In genomic region chr2:120881981-120882788, GRCh38 we compare ENCODE assay signal across 23 cellular contexts.
DNase-seq lines count a peak whose midpoint lies in the region; ATAC-seq and TF ChIP-seq lines count a peak whose summit lies in the region.
"Had no signal": no experiment of that assay in that cellular context is flagged by ENCODE, and none has a peak within 500 bp of the region (broad histone marks: within the 10 kb centered on the region; RNA-seq: fewer than 3 reads in every experiment).

No MANE protein-coding gene starts in this region.

- H3K36me3 ChIP-seq in heart left ventricle, result no peaks in the 10 kb centered on the region
- no peaks in the 10 kb centered on the region for H3K36me3 ChIP-seq in osteoblast (ENCODE audit: insufficient read depth, low read length)
- no peaks in the 10 kb centered on the region for H3K36me3 ChIP-seq in upper lobe of right lung
- H3K36me3 ChIP-seq: breast epithelium, colonic mucosa, Peyer's patch, SJCRH30 had no signal

- peaks cover 44% of the 10 kb centered on the region for H4K20me1 ChIP-seq in osteoblast (ENCODE audit: insufficient read depth, low read length)

- H3K4me3 ChIP-seq in heart left ventricle (no peak overlapping the region), osteoblast (ENCODE audit: insufficient read depth, low read length) (no peak overlapping the region), upper lobe of right lung (no peak overlapping the region)
- H3K4me3 ChIP-seq: breast epithelium, colonic mucosa, Peyer's patch, SJCRH30 had no signal

- H3K4me1 ChIP-seq in heart left ventricle (peaks cover 0 to 17% (median 0%) of the 10 kb centered on the region in 12 donors), osteoblast (ENCODE audit: insufficient read depth, low read length) (peaks cover 16% of the 10 kb centered on the region), upper lobe of right lung (no peaks in the 10 kb centered on the region)
- H3K4me1 ChIP-seq: breast epithelium, colonic mucosa, parathyroid adenoma had no signal

- TF ChIP-seq CTCF in heart left ventricle (IDR thresholded peaks at IDR 0.05) (no peak), osteoblast (IDR thresholded peaks at IDR 0.05; ENCODE audit: extremely low read depth, low read depth, low read length) (no peak), upper lobe of right lung (IDR thresholded peaks at IDR 0.05) (no peak)

- no peak for TF ChIP-seq POLR2A in heart left ventricle (IDR thresholded peaks at IDR 0.05)

- intact Hi-C loops in heart left ventricle (cut with DNase I) (no loop called here), upper lobe of right lung (cut with DNase I) (no loop called here)

- no peak overlapping the region for H2AFZ ChIP-seq in osteoblast (ENCODE audit: low read length)
- H2AFZ ChIP-seq: parathyroid adenoma had no signal

- 51 to 63% (median 57%) methylated on average over 16 to 21 of the region's 21 CpGs for WGBS in heart left ventricle, 4 donors

- H3K4me2 ChIP-seq in osteoblast (ENCODE audit: insufficient read depth, low read length), result no peak overlapping the region

- peak in 3 of 5 donors; percentile 32 to 52 (median 40) for DNase-seq in heart left ventricle
- DNase-seq in osteoblast (ENCODE audit: insufficient read length, low spot score, missing footprints), result peak; percentile 51
- no peak for DNase-seq in upper lobe of right lung
- DNase-seq in SHP77 (lab: John Stamatoyannopoulos, UW), result no peak
- no peak for DNase-seq in stimulated activated naive CD4-positive, alpha-beta T cell (lab: John Stamatoyannopoulos, UW)
- DNase-seq: activated CD4-positive, alpha-beta memory T cell treated with anti-CD3 and anti-CD28 coated beads for 36 hours; activated CD8-positive, alpha-beta memory T cell treated with anti-CD3 and anti-CD28 coated beads, Interleukin-2, amount 50 U/mL, for 48 hours; activated naive CD4-positive, alpha-beta T cell treated with anti-CD3 and anti-CD28 coated beads, Interleukin-2, amount 10 ng/mL, durations not matched to agents 7 days and 5 days; colonic mucosa; DMS153; effector CD8-positive, alpha-beta T cell; natural killer cell; NCI-H1092 treated with DMSO at 0.1 percent for 48 hours; NCI-H187; NCI-H524 treated with DMSO at 0.1 percent for 48 hours; SJCRH30; T-helper 1 cell had no signal

- peaks cover 84% of the 10 kb centered on the region for H3K79me2 ChIP-seq in osteoblast (ENCODE audit: insufficient read depth, low read length)
- H3K79me2 ChIP-seq: parathyroid adenoma had no signal

- H3K27me3 ChIP-seq in heart left ventricle (no peaks in the 10 kb centered on the region), osteoblast (ENCODE audit: insufficient read depth, low read length) (no peaks in the 10 kb centered on the region), upper lobe of right lung (peaks cover 6% of the 10 kb centered on the region)
- H3K27me3 ChIP-seq: breast epithelium, colonic mucosa, Peyer's patch, SJCRH30 had no signal

- H3K27ac ChIP-seq in heart left ventricle, result no peak overlapping the region
- H3K27ac ChIP-seq in osteoblast (ENCODE audit: low read depth, low read length), result no peak overlapping the region
- H3K27ac ChIP-seq in upper lobe of right lung, result no peak overlapping the region
- H3K27ac ChIP-seq: breast epithelium, colonic mucosa, parathyroid adenoma, Peyer's patch, SJCRH30 had no signal

- ATAC-seq in SK-N-SH treated with all-trans-retinoic acid at 6 μM for 48 hours, result no peak; the same call in 2 of the 3 replicates
- peak in 3 of 4 donors; percentile 35 to 65 (median 62) for ATAC-seq in heart left ventricle
- ATAC-seq in upper lobe of right lung, result peak; percentile 7
- ATAC-seq in HG02840 (IDR thresholded peaks at IDR 0.05; ENCODE audit: low FRiP score, unreplicated experiment), result no peak
- ATAC-seq: activated CD4-positive, CD25-positive, alpha-beta regulatory T cell treated with anti-CD3 and anti-CD28 coated beads, Interleukin-2, amount 50 U/mL, for 24 hours; natural killer cell had no signal

- no peaks in the 10 kb centered on the region for H3K9me3 ChIP-seq in heart left ventricle
- no peaks in the 10 kb centered on the region for H3K9me3 ChIP-seq in osteoblast (ENCODE audit: low read depth, low read length)
- H3K9me3 ChIP-seq in upper lobe of right lung, result no peaks in the 10 kb centered on the region
- H3K9me3 ChIP-seq: breast epithelium, colonic mucosa, Peyer's patch, SJCRH30 had no signal

TF ChIP-seq in SK-N-SH treated with all-trans-retinoic acid at 6 μM for 48 hours, 23 proteins besides CTCF, POLR2A, EP300 and RAD21:
- TF ChIP-seq ARNTL (CRISPR knock-in tag; IDR thresholded peaks at IDR 0.05; ENCODE audit: borderline replicate concordance, low read depth) (no peak), BACH2 (CRISPR knock-in tag; IDR thresholded peaks at IDR 0.05; ENCODE audit: borderline replicate concordance) (no peak), TCF4 (CRISPR knock-in tag; IDR thresholded peaks at IDR 0.05; ENCODE audit: borderline replicate concordance) (peak; percentile 19; the same call in 1 of the 2 replicates)

Comparison
In these comparisons a context has a peak if more than half of its experiments do, and no peak if none do; other contexts are left out.
1. ATAC-seq: peak in heart left ventricle (3 of 4) and upper lobe of right lung (single experiment); none in SK-N-SH treated with all-trans-retinoic acid at 6 μM for 48 hours (single experiment) and HG02840 (single experiment).
2. DNase-seq: peak in heart left ventricle (3 of 5) and osteoblast (single experiment); none in upper lobe of right lung (single experiment), SHP77 (0 of 2) and stimulated activated naive CD4-positive, alpha-beta T cell (0 of 6).